10 cellular contexts compared by ENCODE assay signal in the genomic region with DNA sequence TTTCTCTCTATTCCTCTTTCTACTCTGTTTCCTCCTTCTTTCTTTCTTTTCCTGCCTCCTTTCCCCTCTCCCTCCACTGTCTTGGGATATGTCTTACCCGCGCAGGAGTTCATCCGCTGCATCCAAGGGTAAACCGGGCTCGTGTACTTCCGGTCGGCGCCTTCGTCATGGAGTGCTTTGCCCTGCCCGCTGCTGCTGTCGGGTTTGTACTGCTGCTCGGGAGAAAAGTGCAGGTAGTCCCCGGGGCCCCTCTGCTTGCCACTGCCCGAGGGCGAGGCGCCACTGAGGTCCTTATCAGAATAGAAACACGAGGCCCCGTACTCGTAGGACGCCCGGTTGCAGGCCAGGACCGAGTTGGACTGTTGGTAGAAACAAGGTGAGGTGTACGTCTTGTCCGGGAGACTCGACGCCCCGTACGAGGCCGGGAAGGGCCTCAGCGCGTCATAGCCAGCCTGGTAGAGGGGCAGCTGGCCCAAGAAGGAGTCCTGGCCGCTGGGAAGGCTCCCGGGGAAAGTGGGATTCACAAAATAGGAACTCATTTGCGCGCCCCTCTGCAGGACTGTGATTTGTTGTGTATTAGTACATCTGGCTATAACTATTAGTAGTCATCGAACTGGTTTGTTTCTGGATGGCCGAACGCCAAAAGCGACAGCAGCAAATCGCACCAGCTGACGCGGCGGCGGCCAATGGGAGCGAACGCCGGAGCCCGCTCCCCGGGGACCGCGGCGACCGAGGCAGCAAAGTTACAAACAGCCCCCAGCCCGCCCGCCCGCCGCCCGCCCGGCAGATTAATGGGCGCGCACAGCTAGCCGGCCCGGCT. TPM values are rescaled to one million over a fixed set of nuclear protein-coding genes. Genes with fewer than 3 reads are reported as not detected.
DNase-seq lines count a peak whose midpoint lies in the region; ATAC-seq and TF ChIP-seq lines count a peak whose summit lies in the region.
"Had no signal": no experiment of that assay in that cellular context is flagged by ENCODE, and none has a peak within 500 bp of the region (broad histone marks: within the 10 kb centered on the region; RNA-seq: fewer than 3 reads in every experiment).

HOXA6 (minus strand) TSS at position 564 of the 820 bp plus-strand sequence; CDS start at position 539, 25 bp downstream.

- H3K4me1 Mint-ChIP-seq in CD14-positive monocyte: peaks cover 44% of the 10 kb centered on the region
- peaks cover 23 to 24% of the 10 kb centered on the region in 2 donors for H3K4me1 Mint-ChIP-seq in effector memory CD8-positive, alpha-beta T cell (ENCODE audit: low read depth in 2 of 2)
- H3K4me1 Mint-ChIP-seq in activated T-helper 2 cell treated with anti-CD3 and anti-CD28 coated beads, Interferon-gamma antibody, Interleukin-2, Interleukin-4, amounts not matched to agents 10 μg/mL and 5 μg/mL and 100 μg/mL, durations not matched to agents 14 hours and 24 hours and 36 hours (ENCODE audit: low read depth): peaks cover 10% of the 10 kb centered on the region

- H3K27ac ChIP-seq in neuronal stem cell (replicated peaks; ENCODE audit: low read length): no peak within 1 kb of the TSS

- TF ChIP-seq CTCF in CD14-positive monocyte (IDR thresholded peaks at IDR 0.05): no peak

- no peak within 1 kb of the TSS for H2BK15ac ChIP-seq in neuronal stem cell (ENCODE audit: low read length)

- no peak within 1 kb of the TSS for H2BK5ac ChIP-seq in neuronal stem cell (ENCODE audit: low read length)

- no CpG with 5 or more reads among the region's 63 CpGs for WGBS in neuronal stem cell (ENCODE audit: extremely low coverage in 2 of 2, insufficient read length in 2 of 2, insufficient replicate concordance in 1 of 2), 2 donors

- H3K4me1 ChIP-seq in neuronal stem cell (ENCODE audit: control insufficient read depth in 2 of 2, insufficient read depth in 1 of 2, low read depth in 1 of 2, low read length in 2 of 2): no peaks in the 10 kb centered on the region

- peak within 1 kb of the TSS in 1 of 7 donors; percentile 31 for H3K27ac Mint-ChIP-seq in CD14-positive monocyte
- H3K27ac Mint-ChIP-seq in effector memory CD8-positive, alpha-beta T cell: no peak within 1 kb of the TSS
- no peak within 1 kb of the TSS for H3K27ac Mint-ChIP-seq in activated T-helper 2 cell treated with anti-CD3 and anti-CD28 coated beads, Interferon-gamma antibody, Interleukin-2, Interleukin-4, amounts not matched to agents 10 μg/mL and 5 μg/mL and 100 μg/mL, durations not matched to agents 14 hours and 24 hours and 36 hours

- H3K4ac ChIP-seq in neuronal stem cell (ENCODE audit: low read length): no peak within 1 kb of the TSS

- peaks cover 82 to 95% (median 93%) of the 10 kb centered on the region in 3 donors for H3K27me3 Mint-ChIP-seq in CD14-positive monocyte (ENCODE audit: low read depth in 3 of 3)
- peaks cover 65 to 84% of the 10 kb centered on the region in 2 donors for H3K27me3 Mint-ChIP-seq in effector memory CD8-positive, alpha-beta T cell
- H3K27me3 Mint-ChIP-seq in activated T-helper 2 cell treated with anti-CD3 and anti-CD28 coated beads, Interferon-gamma antibody, Interleukin-2, Interleukin-4, amounts not matched to agents 10 μg/mL and 5 μg/mL and 100 μg/mL, durations not matched to agents 14 hours and 24 hours and 36 hours (ENCODE audit: low read depth): peaks cover 57% of the 10 kb centered on the region

- H3K4me3 Mint-ChIP-seq in CD14-positive monocyte: peak within 1 kb of the TSS; percentile 67 to 92
- peak within 1 kb of the TSS; percentile 59 to 63 for H3K4me3 Mint-ChIP-seq in effector memory CD8-positive, alpha-beta T cell
- no peak within 1 kb of the TSS for H3K4me3 Mint-ChIP-seq in activated T-helper 2 cell treated with anti-CD3 and anti-CD28 coated beads, Interferon-gamma antibody, Interleukin-2, Interleukin-4, amounts not matched to agents 10 μg/mL and 5 μg/mL and 100 μg/mL, durations not matched to agents 14 hours and 24 hours and 36 hours (ENCODE audit: low read depth)

- peaks cover 12 to 25% of the 10 kb centered on the region in 2 donors for H3K36me3 Mint-ChIP-seq in CD14-positive monocyte
- H3K36me3 Mint-ChIP-seq in effector memory CD8-positive, alpha-beta T cell (ENCODE audit: insufficient read depth): peaks cover 7% of the 10 kb centered on the region
- no peaks in the 10 kb centered on the region for H3K36me3 Mint-ChIP-seq in activated T-helper 2 cell treated with anti-CD3 and anti-CD28 coated beads, Interferon-gamma antibody, Interleukin-2, Interleukin-4, amounts not matched to agents 10 μg/mL and 5 μg/mL and 100 μg/mL, durations not matched to agents 14 hours and 24 hours and 36 hours (ENCODE audit: low read depth)

- H3K4me2 ChIP-seq in neuronal stem cell (ENCODE audit: insufficient read depth, low read length, poor library complexity, severe bottlenecking): no peak within 1 kb of the TSS

- no peak within 1 kb of the TSS for H2BK120ac ChIP-seq in neuronal stem cell (ENCODE audit: low read depth, low read length)

- ATAC-seq in effector memory CD8-positive, alpha-beta T cell (replicated peaks): no peak
- ATAC-seq in HG02852 (IDR thresholded peaks at IDR 0.05; ENCODE audit: unreplicated experiment): no peak

- H3K4me3 ChIP-seq in neuronal stem cell (ENCODE audit: low read length in 2 of 2): no peak within 1 kb of the TSS

- intact Hi-C loops in CD14-positive monocyte (cut with micrococcal nuclease): no loop called here
- intact Hi-C loops in activated T-helper 2 cell treated with anti-CD3 and anti-CD28 coated beads, Interferon-gamma antibody, Interleukin-2, Interleukin-4, amounts not matched to agents 10 μg/mL and 5 μg/mL and 100 μg/mL, durations not matched to agents 14 hours and 24 hours and 36 hours (cut with micrococcal nuclease): no loop called here

- H3K14ac ChIP-seq in neuronal stem cell (ENCODE audit: low read length): peak within 1 kb of the TSS; percentile 44

- H3K79me1 ChIP-seq in neuronal stem cell (ENCODE audit: low read depth, low read length): no peaks in the 10 kb centered on the region

- H3K36me3 ChIP-seq in neuronal stem cell (replicated peaks in 1 of 2; ENCODE audit: control insufficient read depth in 2 of 2, insufficient read depth in 2 of 2, low read length in 2 of 2): no peaks in the 10 kb centered on the region

- no peak within 1 kb of the TSS for H2AK5ac ChIP-seq in neuronal stem cell (ENCODE audit: low read depth, low read length)

- H4K8ac ChIP-seq in neuronal stem cell (ENCODE audit: low read depth, low read length): peak within 1 kb of the TSS; percentile 1

- peaks cover 3 to 28% of the 10 kb centered on the region in 2 donors for H3K9me3 ChIP-seq in neuronal stem cell (replicated peaks in 1 of 2; ENCODE audit: control insufficient read depth in 2 of 2, insufficient read depth in 1 of 2, low read depth in 1 of 2, low read length in 2 of 2)

- no peak within 1 kb of the TSS for H4K91ac ChIP-seq in neuronal stem cell (ENCODE audit: low read depth, low read length, poor library complexity)

- peaks cover 13 to 61% (median 42%) of the 10 kb centered on the region in 7 donors for H3K9me3 Mint-ChIP-seq in CD14-positive monocyte
- no peaks in the 10 kb centered on the region for H3K9me3 Mint-ChIP-seq in effector memory CD8-positive, alpha-beta T cell
- H3K9me3 Mint-ChIP-seq in activated T-helper 2 cell treated with anti-CD3 and anti-CD28 coated beads, Interferon-gamma antibody, Interleukin-2, Interleukin-4, amounts not matched to agents 10 μg/mL and 5 μg/mL and 100 μg/mL, durations not matched to agents 14 hours and 24 hours and 36 hours: no peaks in the 10 kb centered on the region

- H2AFZ ChIP-seq in neuronal stem cell (ENCODE audit: low read length): peak within 1 kb of the TSS; percentile 66

- DNase-seq in CD14-positive monocyte (ENCODE audit: low spot score): peak; percentile 43
- DNase-seq in NCI-H1105 (lab: John Stamatoyannopoulos, UW): peak; percentile 80
- no peak for DNase-seq in effector memory CD8-positive, alpha-beta T cell
- DNase-seq in neuronal stem cell (ENCODE audit: low spot score): no peak
- no peak for DNase-seq in activated T-helper 2 cell treated with anti-CD3 and anti-CD28 coated beads, Interferon-gamma antibody, Interleukin-2, Interleukin-4, amounts not matched to agents 10 μg/mL and 5 μg/mL and 100 μg/mL, durations not matched to agents 14 hours and 24 hours and 36 hours (ENCODE audit: low spot score)
- no peak for DNase-seq in NCI-H345 (lab: John Stamatoyannopoulos, UW)
- DNase-seq in RKO (ENCODE audit: low spot score): no peak
- DNase-seq: cortex of kidney, NCI-H526 had no signal

- H3K9ac ChIP-seq in neuronal stem cell (ENCODE audit: low read depth, low read length, poor library complexity): no peak within 1 kb of the TSS

- H3K23ac ChIP-seq in neuronal stem cell (ENCODE audit: low read depth, low read length, poor library complexity): no peak within 1 kb of the TSS

- no peak within 1 kb of the TSS for H3K18ac ChIP-seq in neuronal stem cell (ENCODE audit: low read length)

- peaks cover 72 to 99% (median 99%) of the 10 kb centered on the region in 3 experiments for H3K27me3 ChIP-seq in neuronal stem cell (ENCODE audit: control insufficient read depth in 3 of 3, insufficient read depth in 3 of 3, low read depth in 1 of 3, low read length in 3 of 3)

- no peak within 1 kb of the TSS for H2BK12ac ChIP-seq in neuronal stem cell (ENCODE audit: low read length)

RNA-seq across cellular contexts. Expression of gene HOXA6, which starts in this region (rescaled TPM):
- polyA plus RNA-seq in CD14-positive monocyte: not detected
- polyA plus RNA-seq in neuronal stem cell (2013, experiment 1 of 2): not detected
- not detected for polyA plus RNA-seq in neuronal stem cell (2013, experiment 2 of 2)
- not detected in 2 replicates for total RNA-seq in activated T-helper 2 cell treated with anti-CD3 and anti-CD28 coated beads, Interferon-gamma antibody, Interleukin-2, Interleukin-4, amounts not matched to agents 10 μg/mL and 5 μg/mL and 100 μg/mL, durations not matched to agents 14 hours and 24 hours and 36 hours

Comparison
In these comparisons a context has a peak if more than half of its experiments do, and no peak if none do; other contexts are left out.
1. Peak in DNase-seq in CD14-positive monocyte; RNA of the gene not detected or under 1 TPM.